Comparison of ENCODE assay signal across 1 cellular context in genomic region chr5:756171-756570, GRCh38.
TF ChIP-seq lines count a peak whose summit lies in the region.

No MANE protein-coding gene starts in this region.

TF ChIP-seq in SK-N-SH, 30 proteins besides CTCF, POLR2A, EP300 and RAD21 (continued from another document):
- TF ChIP-seq REST (IDR thresholded peaks at IDR 0.05; ENCODE audit: low read depth, low read length) (no peak), TCF12 (IDR thresholded peaks at IDR 0.05) (no peak), FOXJ3 (CRISPR knock-in tag; IDR thresholded peaks at IDR 0.05) (no peak), PBX3 (IDR thresholded peaks at IDR 0.05) (no peak), ZBTB33 (IDR thresholded peaks at IDR 0.05; ENCODE audit: borderline replicate concordance, low read depth) (no peak)
- TF ChIP-seq, protein P1, sequence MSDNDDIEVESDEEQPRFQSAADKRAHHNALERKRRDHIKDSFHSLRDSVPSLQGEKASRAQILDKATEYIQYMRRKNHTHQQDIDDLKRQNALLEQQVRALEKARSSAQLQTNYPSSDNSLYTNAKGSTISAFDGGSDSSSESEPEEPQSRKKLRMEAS (IDR thresholded peaks at IDR 0.05; ENCODE audit: low read depth) = no peak
